ENCODE assay signal across 8 cellular contexts in the genomic region with DNA sequence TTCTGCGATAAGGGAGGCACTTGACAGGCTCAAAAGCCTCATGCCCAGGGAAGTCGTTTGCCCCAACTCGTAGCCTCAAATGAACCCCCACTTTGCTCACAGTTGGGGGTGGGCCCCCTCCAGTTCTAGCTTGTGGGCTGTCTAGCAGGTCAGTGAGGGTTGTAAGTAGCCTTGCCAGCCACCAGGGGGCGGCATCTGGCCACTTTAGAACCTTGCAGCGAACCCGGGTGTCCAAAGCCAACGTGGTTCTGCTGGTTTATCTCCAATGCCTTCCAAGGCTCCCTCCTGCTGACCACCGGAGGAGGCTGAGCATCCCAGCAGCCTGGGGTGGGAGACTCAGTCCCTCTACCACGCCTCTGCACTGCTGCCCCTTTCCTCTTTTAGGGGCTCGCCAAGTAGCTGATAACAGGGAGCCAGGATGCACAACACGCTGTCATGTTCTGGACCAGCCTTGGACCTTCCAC. TPM values are rescaled to one million over a fixed set of nuclear protein-coding genes. Genes with fewer than 3 reads are reported as not detected.
DNase-seq lines count a peak whose midpoint lies in the region; ATAC-seq and TF ChIP-seq lines count a peak whose summit lies in the region.

No MANE protein-coding gene starts in this region.

- TF ChIP-seq POLR2A in esophagus squamous epithelium (IDR thresholded peaks at IDR 0.05): no peak

- H3K36me3 Mint-ChIP-seq in natural killer cell: no peaks in the 10 kb centered on the region
- H3K36me3 Mint-ChIP-seq in stimulated activated effector memory CD8-positive, alpha-beta T cell treated with anti-CD3 and anti-CD28 coated beads, Interleukin-12 subunit alpha, Interleukin-12 subunit beta, amount 100 ng/mL, for 72 hours: no peaks in the 10 kb centered on the region

- no peaks in the 10 kb centered on the region for H3K9me3 Mint-ChIP-seq in natural killer cell
- no peaks in the 10 kb centered on the region for H3K9me3 Mint-ChIP-seq in stimulated activated effector memory CD8-positive, alpha-beta T cell treated with anti-CD3 and anti-CD28 coated beads, Interleukin-12 subunit alpha, Interleukin-12 subunit beta, amount 100 ng/mL, for 72 hours

- peaks cover 0 to 4% (median 0%) of the 10 kb centered on the region in 4 donors for H3K27me3 ChIP-seq in esophagus squamous epithelium

- peak overlapping the region in 1 of 4 donors; percentile 15 for H3K4me3 ChIP-seq in esophagus squamous epithelium

- TF ChIP-seq CTCF in esophagus squamous epithelium (IDR thresholded peaks at IDR 0.05) (peak; percentile 67 to 89 (median 80)), natural killer cell (IDR thresholded peaks at IDR 0.05) (peak; percentile 89)

- H3K4me1 ChIP-seq in esophagus squamous epithelium: peaks cover 0 to 14% (median 6%) of the 10 kb centered on the region in 3 donors

- intact Hi-C loops in esophagus squamous epithelium (cut with DNase I) (loop anchor here (10.0 kb wide), 1 partner anchor 97 kb away; a partner anchor contains a TSS), natural killer cell (cut with micrococcal nuclease) (loop anchor here (5.0 kb wide), 1 partner anchor 299 kb away; no protein-coding TSS in a partner anchor)

- H3K27me3 Mint-ChIP-seq in natural killer cell (ENCODE audit: low read depth in 2 of 2): peaks cover 11 to 27% of the 10 kb centered on the region in 2 donors

- H3K27ac ChIP-seq in esophagus squamous epithelium: no peak overlapping the region

- no peaks in the 10 kb centered on the region for H3K36me3 ChIP-seq in esophagus squamous epithelium

- no peaks in the 10 kb centered on the region for H3K9me3 ChIP-seq in esophagus squamous epithelium

- peak; percentile 70 for DNase-seq in activated gamma-delta T cell treated with Interleukin-2 at 50 U/mL for 16 hours
- DNase-seq in activated gamma-delta T cell (lab: John Stamatoyannopoulos, UW): no peak
- peak; percentile 9 for DNase-seq in NOMO-1 treated with dmso at 0.1 percent for 144 hours (lab: John Stamatoyannopoulos, UW; ENCODE audit: unreplicated experiment)
- peak; percentile 90 for DNase-seq in activated CD8-positive, alpha-beta memory T cell treated with anti-CD3 and anti-CD28 coated beads, Interleukin-2, amount 50 U/mL, for 48 hours
- DNase-seq in esophagus squamous epithelium (lab: John Stamatoyannopoulos, UW): peak; percentile 10
- peak; percentile 72 for DNase-seq in natural killer cell
- peak; percentile 67 to 87 for DNase-seq in stimulated activated effector memory CD8-positive, alpha-beta T cell treated with anti-CD3 and anti-CD28 coated beads, Interleukin-12 subunit alpha, Interleukin-12 subunit beta, amount 100 ng/mL, for 72 hours (ENCODE audit: low spot score in 2 of 2)

- peaks cover 11 to 16% of the 10 kb centered on the region in 2 donors for H3K4me1 Mint-ChIP-seq in natural killer cell
- peaks cover 13% of the 10 kb centered on the region for H3K4me1 Mint-ChIP-seq in stimulated activated effector memory CD8-positive, alpha-beta T cell treated with anti-CD3 and anti-CD28 coated beads, Interleukin-12 subunit alpha, Interleukin-12 subunit beta, amount 100 ng/mL, for 72 hours

- ATAC-seq in HG03378 (IDR thresholded peaks at IDR 0.05; ENCODE audit: unreplicated experiment): peak; percentile 65
- ATAC-seq in natural killer cell: peak; percentile 94 to 99 (median 99)
- ATAC-seq in stimulated activated effector memory CD8-positive, alpha-beta T cell treated with anti-CD3 and anti-CD28 coated beads, Interleukin-12 subunit alpha, Interleukin-12 subunit beta, amount 100 ng/mL, for 72 hours: peak; percentile 88

- H3K4me3 Mint-ChIP-seq in natural killer cell: no peak overlapping the region
- H3K4me3 Mint-ChIP-seq in stimulated activated effector memory CD8-positive, alpha-beta T cell treated with anti-CD3 and anti-CD28 coated beads, Interleukin-12 subunit alpha, Interleukin-12 subunit beta, amount 100 ng/mL, for 72 hours: no peak overlapping the region

- 24 to 29% methylated on average over 7 to 8 of the region's 11 CpGs for WGBS in esophagus squamous epithelium, 2 donors

- H3K27ac Mint-ChIP-seq in natural killer cell: no peak overlapping the region
- no peak overlapping the region for H3K27ac Mint-ChIP-seq in stimulated activated effector memory CD8-positive, alpha-beta T cell treated with anti-CD3 and anti-CD28 coated beads, Interleukin-12 subunit alpha, Interleukin-12 subunit beta, amount 100 ng/mL, for 72 hours

RNA-seq across cellular contexts. Expression of a gene that starts 9.2 kb away (rescaled TPM):
- total RNA-seq in esophagus squamous epithelium: 10 to 100 TPM; 16.0 to 25.0 (median 18.2) TPM
- 10 to 100 TPM; 27.6 to 34.4 (median 29.4) TPM for total RNA-seq in natural killer cell

RNA-seq across cellular contexts. Expression of a gene that starts 43.0 kb away (rescaled TPM):
- total RNA-seq in esophagus squamous epithelium: 10 to 100 TPM; 23.9 to 39.2 (median 29.5) TPM
- 10 to 100 TPM; 32.3 to 41.4 (median 41.4) TPM for total RNA-seq in natural killer cell
